Comparison of ENCODE assay signal across 22 cellular contexts in genomic region chr16:12584488-12585233, GRCh38.
DNase-seq lines count a peak whose midpoint lies in the region; ATAC-seq and TF ChIP-seq lines count a peak whose summit lies in the region.
"Had no signal": no experiment of that assay in that cellular context is flagged by ENCODE, and none has a peak within 500 bp of the region (broad histone marks: within the 10 kb centered on the region; RNA-seq: fewer than 3 reads in every experiment).

No MANE protein-coding gene starts in this region.

- H3K27me3 ChIP-seq in MG63 = no peaks in the 10 kb centered on the region
- H3K27me3 ChIP-seq: body of pancreas, pancreas, vagina had no signal

- H3K36me3 ChIP-seq in MG63 = no peaks in the 10 kb centered on the region
- H3K36me3 ChIP-seq: pancreas, vagina had no signal

- no peak for ATAC-seq in SK-N-SH treated with all-trans-retinoic acid at 6 μM for 48 hours
- ATAC-seq: activated naive CD8-positive, alpha-beta T cell treated with anti-CD3 and anti-CD28 coated beads, Interleukin-2, amount 50 U/mL, for 24 hours; body of pancreas; left cardiac atrium; natural killer cell treated with Interleukin-12 subunit alpha and Interleukin-12 subunit beta and Interleukin-15 and Interleukin-18, amount 100 ng/mL, for 72 hours; T-helper 17 cell had no signal

- no peaks in the 10 kb centered on the region for H3K9me3 ChIP-seq in MG63
- H3K9me3 ChIP-seq: body of pancreas, pancreas, vagina had no signal

- peak; percentile 22 for DNase-seq in A172 (ENCODE audit: low spot score)
- peak; percentile 6 for DNase-seq in HT1080 (ENCODE audit: low read depth)
- DNase-seq in astrocyte of the hippocampus (ENCODE audit: low read depth, low spot score) = peak; percentile 12
- DNase-seq in kidney tubule cell (ENCODE audit: low spot score) = peak; percentile 46
- no peak for DNase-seq in inferior parietal cortex (ENCODE audit: extremely low spot score)
- DNase-seq in MG63 = no peak
- no peak for DNase-seq in NCI-H1092 treated with DMSO at 0.1 percent for 48 hours (lab: John Stamatoyannopoulos, UW)
- DNase-seq: activated CD4-positive, alpha-beta T cell treated with anti-CD3 and anti-CD28 coated beads, Interleukin-2, amount 10 ng/mL, durations not matched to agents 24 days and 14 days; activated gamma-delta T cell; activated naive CD8-positive, alpha-beta T cell treated with anti-CD3 and anti-CD28 coated beads, Interleukin-2, amount 50 U/mL, for 24 hours; body of pancreas; glutamatergic neuron; HCEC 1CT; left cardiac atrium; mesenchymal stem cell; NCI-H226; NCI-H82; T-helper 17 cell had no signal

- no peak overlapping the region for H3K4me3 ChIP-seq in MG63
- H3K4me3 ChIP-seq: body of pancreas, pancreas, vagina had no signal

TF ChIP-seq in SK-N-SH treated with all-trans-retinoic acid at 6 μM for 48 hours, 23 proteins besides CTCF, POLR2A, EP300 and RAD21:
- no peak for TF ChIP-seq ZNF565 (CRISPR knock-in tag; conservative IDR thresholded peaks at IDR 0.05; ENCODE audit: low read depth)
- TF ChIP-seq ARNTL (CRISPR knock-in tag; IDR thresholded peaks at IDR 0.05; ENCODE audit: borderline replicate concordance, low read depth) = no peak
- TF ChIP-seq ZFP30 (CRISPR knock-in tag; IDR thresholded peaks at IDR 0.05) = no peak
- no peak for TF ChIP-seq TOX (CRISPR knock-in tag; IDR thresholded peaks at IDR 0.05; ENCODE audit: borderline replicate concordance)

Comparison
In these comparisons a context has a peak if more than half of its experiments do, and no peak if none do; other contexts are left out.
1. DNase-seq: peak in A172 (single experiment), HT1080 (single experiment), astrocyte of the hippocampus (single experiment) and kidney tubule cell (single experiment); none in inferior parietal cortex (single experiment), MG63 (single experiment) and NCI-H1092 treated with DMSO at 0.1 percent for 48 hours (single experiment).